Comparison of ENCODE assay signal across 8 cellular contexts in genomic region chr5:108380531-108381021, GRCh38. TPM values are rescaled to one million over a fixed set of nuclear protein-coding genes. Genes with fewer than 3 reads are reported as not detected.
A peak's percentile ranks its signal among the peaks of the same experiment; 100 is the strongest.
DNase-seq lines count a peak whose midpoint lies in the region; ATAC-seq and TF ChIP-seq lines count a peak whose summit lies in the region.

No MANE protein-coding gene starts in this region.

- peak overlapping the region; percentile 96 for H3K27ac Mint-ChIP-seq in activated CD4-positive, alpha-beta T cell treated with anti-CD3 and anti-CD28 coated beads, Interleukin-2, amount 10 ng/mL, durations not matched to agents 24 days and 14 days

- peak overlapping the region; percentile 55 to 98 (median 91) for H3K4me3 ChIP-seq in dorsolateral prefrontal cortex

- H3K9me3 Mint-ChIP-seq in activated CD4-positive, alpha-beta T cell treated with anti-CD3 and anti-CD28 coated beads, Interleukin-2, amount 10 ng/mL, durations not matched to agents 24 days and 14 days, result peaks cover 17% of the 10 kb centered on the region

- no peaks in the 10 kb centered on the region for H3K36me3 ChIP-seq in KOPT-K1 (ENCODE audit: insufficient read depth, low read length)

- H3K27me3 Mint-ChIP-seq in activated CD4-positive, alpha-beta T cell treated with anti-CD3 and anti-CD28 coated beads, Interleukin-2, amount 10 ng/mL, durations not matched to agents 24 days and 14 days, result no peaks in the 10 kb centered on the region

- H3K27ac ChIP-seq in KOPT-K1 (ENCODE audit: low read depth, low read length, poor library complexity, severe bottlenecking) (peak overlapping the region; percentile 94), dorsolateral prefrontal cortex (peak overlapping the region in 54 of 59 donors; percentile 26 to 100 (median 98))

- POLR2A ChIA-PET in GM10248 (lab: Yijun Ruan, JAX), result interaction anchor here (0.6 to 0.7 kb wide), 2 partner anchors 31 to 254 kb away, joined by 3 to 9 read pairs; no protein-coding TSS in a partner anchor

- peak; percentile 36 for ATAC-seq in GM21723 (IDR thresholded peaks at IDR 0.05; ENCODE audit: unreplicated experiment)

- H3K9me3 ChIP-seq in KOPT-K1 (ENCODE audit: insufficient read depth, low read length, poor library complexity, severe bottlenecking), result peaks cover 20% of the 10 kb centered on the region

- H3K4me3 Mint-ChIP-seq in activated CD4-positive, alpha-beta T cell treated with anti-CD3 and anti-CD28 coated beads, Interleukin-2, amount 10 ng/mL, durations not matched to agents 24 days and 14 days, result peak overlapping the region; percentile 90

- peaks cover 11% of the 10 kb centered on the region for H3K36me3 Mint-ChIP-seq in activated CD4-positive, alpha-beta T cell treated with anti-CD3 and anti-CD28 coated beads, Interleukin-2, amount 10 ng/mL, durations not matched to agents 24 days and 14 days (ENCODE audit: low read depth)

- CTCF ChIA-PET in GM10248 (lab: Yijun Ruan, JAX), result interaction anchor here (1.1 kb wide), 1 partner anchor 24 kb away, joined by 4 read pairs; no protein-coding TSS in a partner anchor

- H3K4me1 Mint-ChIP-seq in activated CD4-positive, alpha-beta T cell treated with anti-CD3 and anti-CD28 coated beads, Interleukin-2, amount 10 ng/mL, durations not matched to agents 24 days and 14 days, result peaks cover 22% of the 10 kb centered on the region

- peak; percentile 78 for DNase-seq in GM10248 (ENCODE audit: extremely low spot score)
- DNase-seq in activated CD4-positive, alpha-beta T cell treated with anti-CD3 and anti-CD28 coated beads, Interleukin-2, amount 10 ng/mL, durations not matched to agents 24 days and 14 days, result peak; percentile 79
- DNase-seq in dorsolateral prefrontal cortex, result peak in 6 of 10 donors; percentile 16 to 59 (median 46)
- DNase-seq in medulla oblongata (ENCODE audit: extremely low spot score), result peak; percentile 73
- peak; percentile 10 to 44 for DNase-seq in stimulated activated CD8-positive, alpha-beta memory T cell treated with anti-CD3 and anti-CD28 coated beads, Interleukin-15, amount 100 ng/mL, for 4 hours (ENCODE audit: low read depth in 2 of 2)
- DNase-seq in epidermal melanocyte (ENCODE audit: insufficient read length, low spot score), result no peak

- intact Hi-C loops in activated CD4-positive, alpha-beta T cell treated with anti-CD3 and anti-CD28 coated beads, Interleukin-2, amount 10 ng/mL, durations not matched to agents 24 days and 14 days (cut with micrococcal nuclease), result loop anchor here (2.0 to 10.0 kb wide), 4 partner anchors 348 to 1308 kb away; partner anchors contain the start of genes FER and MAN2A1
- intact Hi-C loops in dorsolateral prefrontal cortex (cut with DNase I), result no loop called here

- TF ChIP-seq CTCF in GM10248 (IDR thresholded peaks at IDR 0.05; ENCODE audit: control extremely low read depth, extremely low read depth, low read depth, missing control alignments) (no peak), dorsolateral prefrontal cortex (IDR thresholded peaks at IDR 0.05 in 54 of 56, conservative IDR thresholded peaks at IDR 0.05 in 2 of 56; ENCODE audit: low read depth in 1 of 56, partially characterized antibody in 56 of 56) (no peak)

- H3K27me3 ChIP-seq in dorsolateral prefrontal cortex, result no peaks in the 10 kb centered on the region

RNA-seq across cellular contexts. Expression of gene FBXL17, which starts 1.3 kb away (rescaled TPM):
- total RNA-seq in activated CD4-positive, alpha-beta T cell treated with anti-CD3 and anti-CD28 coated beads, Interleukin-2, amount 10 ng/mL, durations not matched to agents 24 days and 14 days, result 7.5 and 8.6 TPM in 2 replicates
- 10 to 100 TPM; 32.7 to 82.2 (median 56.8) TPM for total RNA-seq in dorsolateral prefrontal cortex
